Comparison of ENCODE assay signal across 8 cellular contexts in genomic region chr1:88973520-88974137, GRCh38. TPM values are rescaled to one million over a fixed set of nuclear protein-coding genes. Genes with fewer than 3 reads are reported as not detected.
DNase-seq lines count a peak whose midpoint lies in the region; TF ChIP-seq lines count a peak whose summit lies in the region.

No MANE protein-coding gene starts in this region.

- TF ChIP-seq CTCF in HFFc6 (IDR thresholded peaks at IDR 0.05) (peak; percentile 90), thyroid gland (IDR thresholded peaks at IDR 0.05) (peak in 5 of 6 experiments; percentile 24 to 70 (median 56))

- intact Hi-C loops in thyroid gland (cut with DNase I) = no loop called here

- no peaks in the 10 kb centered on the region for H3K36me3 ChIP-seq in thyroid gland

- no peak overlapping the region for H3K27ac ChIP-seq in thyroid gland

- peaks cover 10% of the 10 kb centered on the region for H3K4me1 Mint-ChIP-seq in HFFc6 (ENCODE audit: low read depth)
- peaks cover 20% of the 10 kb centered on the region for H3K4me1 Mint-ChIP-seq in T-helper 2 cell treated with Interferon-gamma antibody and Interleukin-4, amounts not matched to agents 5 μg/mL and 100 μg/mL, for 36 hours (ENCODE audit: low read depth)

- no peaks in the 10 kb centered on the region for H3K9me3 Mint-ChIP-seq in HFFc6
- no peaks in the 10 kb centered on the region for H3K9me3 Mint-ChIP-seq in T-helper 2 cell treated with Interferon-gamma antibody and Interleukin-4, amounts not matched to agents 5 μg/mL and 100 μg/mL, for 36 hours

- TF ChIP-seq POLR2A in thyroid gland (IDR thresholded peaks at IDR 0.05) = no peak

- H3K27me3 Mint-ChIP-seq in HFFc6 (ENCODE audit: insufficient read depth) = no peaks in the 10 kb centered on the region
- H3K27me3 Mint-ChIP-seq in T-helper 2 cell treated with Interferon-gamma antibody and Interleukin-4, amounts not matched to agents 5 μg/mL and 100 μg/mL, for 36 hours (ENCODE audit: low read depth) = no peaks in the 10 kb centered on the region

- 33 to 35% methylated on average over 2 of the region's 2 CpGs for WGBS in thyroid gland, 2 donors

- H3K4me3 ChIP-seq in thyroid gland (replicated peaks in 1 of 3) = no peak overlapping the region

- no peak overlapping the region for H3K27ac Mint-ChIP-seq in HFFc6
- H3K27ac Mint-ChIP-seq in T-helper 2 cell treated with Interferon-gamma antibody and Interleukin-4, amounts not matched to agents 5 μg/mL and 100 μg/mL, for 36 hours = peak overlapping the region; percentile 16

- H3K9me3 ChIP-seq in thyroid gland = no peaks in the 10 kb centered on the region

- no peaks in the 10 kb centered on the region for H3K4me1 ChIP-seq in thyroid gland

- 0 out of 2 replicates have a peak, but pooled peaks cover under 1% of the 10 kb centered on the region for H3K36me3 Mint-ChIP-seq in HFFc6 (ENCODE audit: low read depth)
- peaks cover 32% of the 10 kb centered on the region for H3K36me3 Mint-ChIP-seq in T-helper 2 cell treated with Interferon-gamma antibody and Interleukin-4, amounts not matched to agents 5 μg/mL and 100 μg/mL, for 36 hours (ENCODE audit: low read depth)

- DNase-seq in NCI-H1417 (lab: John Stamatoyannopoulos, UW) (peak in 2 of 3 experiments; percentile 2 to 37), NCI-H1417 treated with DMSO at 0.1 percent for 48 hours (lab: John Stamatoyannopoulos, UW) (no peak), HFFc6 (peak; percentile 37), glomerular visceral epithelial cell (ENCODE audit: extremely low spot score) (peak; percentile 46), thyroid gland (no peak), activated gamma-delta T cell (lab: John Stamatoyannopoulos, UW) (no peak), 8988T (no peak)
- no peak for DNase-seq in T-helper 2 cell treated with Interferon-gamma antibody and Interleukin-4, amounts not matched to agents 5 μg/mL and 100 μg/mL, for 36 hours (ENCODE audit: low spot score)

- no peaks in the 10 kb centered on the region for H3K27me3 ChIP-seq in thyroid gland

- no peak overlapping the region for H3K4me3 Mint-ChIP-seq in HFFc6
- no peak overlapping the region for H3K4me3 Mint-ChIP-seq in T-helper 2 cell treated with Interferon-gamma antibody and Interleukin-4, amounts not matched to agents 5 μg/mL and 100 μg/mL, for 36 hours

RNA-seq across cellular contexts. Expression of gene KYAT3, which starts 18.8 kb away (rescaled TPM):
- total RNA-seq in HFFc6 (2021; fragmentation: NEBNext Ultra II Directional; extraction: Animal tissue kit (Norgen Biotek cat#: 25700)) = 10 to 100 TPM; 18.1 to 25.4 (median 23.7) TPM
- 10 to 100 TPM; 28.1 to 39.2 (median 29.5) TPM for total RNA-seq in thyroid gland

RNA-seq across cellular contexts. Expression of gene RBMXL1, which starts 18.8 kb away (rescaled TPM):
- 1 to 10 TPM; 5.5 to 9.7 (median 8.2) TPM for total RNA-seq in HFFc6 (2021; fragmentation: NEBNext Ultra II Directional; extraction: Animal tissue kit (Norgen Biotek cat#: 25700))
- total RNA-seq in thyroid gland = 10 to 100 TPM; 13.3 to 22.8 (median 14.4) TPM

RNA-seq across cellular contexts. Expression of gene GBP3, which starts 49.0 kb away (rescaled TPM):
- total RNA-seq in HFFc6 (2021; fragmentation: NEBNext Ultra II Directional; extraction: Animal tissue kit (Norgen Biotek cat#: 25700)) = 10 to 100 TPM; 26.5 to 44.6 (median 39.3) TPM
- 10 to 100 TPM; 16.0 to 32.6 (median 21.2) TPM for total RNA-seq in thyroid gland

Comparison
In these comparisons a context has a peak if more than half of its experiments do, and no peak if none do; other contexts are left out.
1. DNase-seq: peak in NCI-H1417 (2 of 3), HFFc6 (single experiment) and glomerular visceral epithelial cell (single experiment); none in NCI-H1417 treated with DMSO at 0.1 percent for 48 hours (single experiment), T-helper 2 cell treated with Interferon-gamma antibody and Interleukin-4, amounts not matched to agents 5 μg/mL and 100 μg/mL, for 36 hours (single experiment), thyroid gland (0 of 2), activated gamma-delta T cell (single experiment) and 8988T (single experiment).